8 cellular contexts compared by ENCODE assay signal in the genomic region with DNA sequence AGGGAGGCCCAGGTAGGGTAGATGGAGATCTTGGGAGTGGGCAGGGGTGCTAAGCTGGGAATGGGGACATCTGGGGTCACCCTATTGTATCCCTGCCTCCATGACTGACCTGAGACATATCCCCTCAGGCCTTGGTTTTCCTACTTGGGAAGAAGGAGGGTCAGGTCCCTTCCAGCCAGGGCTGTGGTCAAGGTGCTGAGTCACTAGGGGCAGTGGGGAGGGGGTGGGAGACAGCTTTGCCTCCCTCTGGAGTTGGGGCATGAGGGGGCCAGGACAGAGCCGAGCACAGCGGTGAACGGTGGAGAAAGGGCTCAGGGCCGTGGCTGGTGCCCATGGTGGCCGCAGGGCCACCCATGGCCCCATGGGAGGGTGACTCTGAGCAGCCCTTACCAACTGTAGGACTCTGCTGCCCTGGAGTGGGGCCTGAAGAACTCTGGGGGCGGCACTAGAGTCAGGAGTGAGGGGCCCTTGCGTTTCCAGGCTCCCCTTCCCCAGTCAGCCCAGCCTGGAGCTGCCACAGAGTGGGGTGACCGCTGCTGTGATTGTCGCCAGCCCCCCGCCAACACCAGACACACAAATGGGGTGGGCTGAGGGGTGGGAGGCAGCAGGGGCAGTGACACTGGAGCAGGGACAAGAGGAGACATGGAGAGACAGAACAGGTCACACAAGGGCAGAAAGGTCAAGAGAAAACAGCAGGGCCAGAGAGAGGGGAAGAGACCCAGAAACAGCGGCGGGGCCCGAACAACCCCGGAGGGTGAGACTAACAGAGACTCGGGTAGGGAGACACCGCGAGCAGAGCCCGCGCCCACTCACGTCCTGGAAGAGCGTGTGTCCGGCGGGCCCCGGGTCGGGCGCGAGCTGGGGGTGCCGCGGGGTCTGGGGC. TPM values are rescaled to one million over a fixed set of nuclear protein-coding genes. Genes with fewer than 3 reads are reported as not detected.
A peak's percentile ranks its signal among the peaks of the same experiment; 100 is the strongest.
DNase-seq lines count a peak whose midpoint lies in the region; ATAC-seq and TF ChIP-seq lines count a peak whose summit lies in the region.

No MANE protein-coding gene starts in this region.

- no peaks in the 10 kb centered on the region for H3K27me3 Mint-ChIP-seq in CD4-positive, alpha-beta memory T cell
- H3K27me3 Mint-ChIP-seq in progenitor cell of endocrine pancreas = peaks cover 3% of the 10 kb centered on the region

- POLR2A ChIA-PET in CD4-positive, alpha-beta memory T cell (lab: Charles Lee; ENCODE audit: partially characterized antibody) = interaction anchor here (0.5 to 3.4 kb wide), 3 partner anchors 10 to 230 kb away, joined by 3 to 25 read pairs (median 3); partner anchors contain the start of gene SNTA1

- H3K9me3 Mint-ChIP-seq in CD4-positive, alpha-beta memory T cell = no peaks in the 10 kb centered on the region
- H3K9me3 Mint-ChIP-seq in progenitor cell of endocrine pancreas (ENCODE audit: low read depth) = no peaks in the 10 kb centered on the region

- CTCF ChIA-PET in CD4-positive, alpha-beta memory T cell (lab: Charles Lee; ENCODE audit: partially characterized antibody) = no interaction called here

- in situ Hi-C loops in GM13976 (cut with MboI; ENCODE audit: low sequenced_read_pairs, unreplicated experiment) = no loop called here

- peaks cover 37% of the 10 kb centered on the region for H3K4me1 ChIP-seq in CD4-positive, alpha-beta memory T cell (ENCODE audit: insufficient read depth, low read length)
- no peaks in the 10 kb centered on the region for H3K4me1 ChIP-seq in foreskin keratinocyte

- H3K27ac Mint-ChIP-seq in CD4-positive, alpha-beta memory T cell = peak overlapping the region in 5 of 7 donors; percentile 75 to 90 (median 88)
- H3K27ac Mint-ChIP-seq in progenitor cell of endocrine pancreas = peak overlapping the region; percentile 71

- no peaks in the 10 kb centered on the region for H3K27me3 ChIP-seq in CD4-positive, alpha-beta memory T cell (ENCODE audit: insufficient read depth, low read length)
- H3K27me3 ChIP-seq in foreskin keratinocyte = no peaks in the 10 kb centered on the region

- H3K4me1 Mint-ChIP-seq in CD4-positive, alpha-beta memory T cell = peaks cover 18 to 63% (median 33%) of the 10 kb centered on the region in 4 donors
- peaks cover 29% of the 10 kb centered on the region for H3K4me1 Mint-ChIP-seq in progenitor cell of endocrine pancreas (ENCODE audit: low read depth)

- no peaks in the 10 kb centered on the region for H3K36me3 ChIP-seq in CD4-positive, alpha-beta memory T cell (ENCODE audit: insufficient read depth, low read length)

- H3K4me3 Mint-ChIP-seq in CD4-positive, alpha-beta memory T cell = peak overlapping the region; percentile 82 to 91 (median 89)
- H3K4me3 Mint-ChIP-seq in progenitor cell of endocrine pancreas (ENCODE audit: low read depth) = peak overlapping the region; percentile 87

- no peaks in the 10 kb centered on the region for H3K9me3 ChIP-seq in CD4-positive, alpha-beta memory T cell (ENCODE audit: control insufficient read depth in 1 of 2, low read length in 2 of 2)

- intact Hi-C loops in CD4-positive, alpha-beta memory T cell (cut with micrococcal nuclease) = no loop called here

- no peaks in the 10 kb centered on the region for H3K36me3 Mint-ChIP-seq in CD4-positive, alpha-beta memory T cell
- H3K36me3 Mint-ChIP-seq in progenitor cell of endocrine pancreas (ENCODE audit: insufficient read depth) = peaks cover 15% of the 10 kb centered on the region

- peak overlapping the region; percentile 22 to 49 for H3K4me3 ChIP-seq in CD4-positive, alpha-beta memory T cell (ENCODE audit: low read length in 2 of 2)
- H3K4me3 ChIP-seq in fibroblast of the aortic adventitia (ENCODE audit: low read depth, low read length) = peak overlapping the region; percentile 79

- H3K27ac ChIP-seq in CD4-positive, alpha-beta memory T cell (ENCODE audit: low read depth, low read length) = peak overlapping the region; percentile 43
- no peak overlapping the region for H3K27ac ChIP-seq in foreskin keratinocyte

- TF ChIP-seq CTCF in fibroblast of the aortic adventitia (IDR thresholded peaks at IDR 0.05; ENCODE audit: insufficient read depth, low read length) = no peak
- no peak for TF ChIP-seq CTCF in progenitor cell of endocrine pancreas (IDR thresholded peaks at IDR 0.05; ENCODE audit: unreplicated experiment)
- no peak for TF ChIP-seq CTCF in foreskin keratinocyte (conservative IDR thresholded peaks at IDR 0.05)
- no peak for TF ChIP-seq CTCF in GM13976 (IDR thresholded peaks at IDR 0.05; ENCODE audit: borderline replicate concordance, control extremely low read depth, extremely low read depth, insufficient read depth, missing control alignments)

- peak; percentile 16 for ATAC-seq in GM21515 (IDR thresholded peaks at IDR 0.05; ENCODE audit: unreplicated experiment)
- peak; percentile 59 for ATAC-seq in SK-N-SH treated with all-trans-retinoic acid at 6 μM for 48 hours
- ATAC-seq in foreskin keratinocyte = no peak

- no peak for DNase-seq in CD4-positive, alpha-beta memory T cell
- DNase-seq in fibroblast of the aortic adventitia (ENCODE audit: low read depth) (peak; percentile 28), progenitor cell of endocrine pancreas (ENCODE audit: low spot score, unreplicated experiment) (no peak), foreskin keratinocyte (no peak), GM13976 (ENCODE audit: low spot score) (no peak)
- DNase-seq in activated CD4-positive, alpha-beta T cell treated with anti-CD3 and anti-CD28 coated beads, Interleukin-2, amount 50 U/mL, for 1 hour = no peak

TF ChIP-seq in SK-N-SH treated with all-trans-retinoic acid at 6 μM for 48 hours, 23 proteins besides CTCF, POLR2A, EP300 and RAD21 (continues in another document):
- TF ChIP-seq, protein P1, sequence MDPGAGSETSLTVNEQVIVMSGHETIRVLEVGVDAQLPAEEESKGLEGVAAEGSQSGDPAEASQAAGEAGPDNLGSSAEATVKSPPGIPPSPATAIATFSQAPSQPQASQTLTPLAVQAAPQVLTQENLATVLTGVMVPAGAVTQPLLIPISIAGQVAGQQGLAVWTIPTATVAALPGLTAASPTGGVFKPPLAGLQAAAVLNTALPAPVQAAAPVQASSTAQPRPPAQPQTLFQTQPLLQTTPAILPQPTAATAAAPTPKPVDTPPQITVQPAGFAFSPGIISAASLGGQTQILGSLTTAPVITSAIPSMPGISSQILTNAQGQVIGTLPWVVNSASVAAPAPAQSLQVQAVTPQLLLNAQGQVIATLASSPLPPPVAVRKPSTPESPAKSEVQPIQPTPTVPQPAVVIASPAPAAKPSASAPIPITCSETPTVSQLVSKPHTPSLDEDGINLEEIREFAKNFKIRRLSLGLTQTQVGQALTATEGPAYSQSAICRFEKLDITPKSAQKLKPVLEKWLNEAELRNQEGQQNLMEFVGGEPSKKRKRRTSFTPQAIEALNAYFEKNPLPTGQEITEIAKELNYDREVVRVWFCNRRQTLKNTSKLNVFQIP (CRISPR knock-in tag; IDR thresholded peaks at IDR 0.05; ENCODE audit: borderline replicate concordance, low read depth) = no peak
- TF ChIP-seq ARNTL (CRISPR knock-in tag; IDR thresholded peaks at IDR 0.05; ENCODE audit: borderline replicate concordance, low read depth) = no peak
- no peak for TF ChIP-seq ZFP3 (CRISPR knock-in tag; IDR thresholded peaks at IDR 0.05)
- TF ChIP-seq ZFP30 (CRISPR knock-in tag; IDR thresholded peaks at IDR 0.05) = no peak
- TF ChIP-seq CSDC2 (CRISPR knock-in tag; IDR thresholded peaks at IDR 0.05) = no peak
- TF ChIP-seq CREB5 (CRISPR knock-in tag; IDR thresholded peaks at IDR 0.05; ENCODE audit: low read depth) = no peak

RNA-seq across cellular contexts. Expression of gene NECAB3, which starts 0.6 kb away (rescaled TPM):
- 10 to 100 TPM; 23.3 to 23.4 TPM for total RNA-seq in CD4-positive, alpha-beta memory T cell
- 1 to 10 TPM; 2.0 to 2.5 TPM for polyA plus RNA-seq in CD4-positive, alpha-beta memory T cell
- total RNA-seq in fibroblast of the aortic adventitia (ENCODE audit: low replicate concordance) (17.6 and 23.6 TPM in 2 replicates), progenitor cell of endocrine pancreas (68.3 and 74.6 TPM in 2 replicates), foreskin keratinocyte (6.3 and 7.3 TPM in 2 replicates)
- 5.1 and 5.9 TPM in 2 replicates for polyA plus RNA-seq in foreskin keratinocyte

RNA-seq across cellular contexts. Expression of gene ACTL10, which starts 6.9 kb away (rescaled TPM):
- 1 to 10 TPM; 5.5 to 6.0 TPM for total RNA-seq in CD4-positive, alpha-beta memory T cell
- polyA plus RNA-seq in CD4-positive, alpha-beta memory T cell = 1 to 10 TPM; 1.7 to 5.3 TPM
- 2.2 and 2.5 TPM in 2 replicates for total RNA-seq in fibroblast of the aortic adventitia (ENCODE audit: low replicate concordance)
- total RNA-seq in progenitor cell of endocrine pancreas = 0.36 and 0.38 TPM in 2 replicates
- 1.1 and 1.4 TPM in 2 replicates for total RNA-seq in foreskin keratinocyte
- 1.3 and 1.6 TPM in 2 replicates for polyA plus RNA-seq in foreskin keratinocyte

RNA-seq across cellular contexts. Expression of gene C20orf144, which starts 11.5 kb away (rescaled TPM):
- total RNA-seq in CD4-positive, alpha-beta memory T cell = under 1 TPM; 0.61 TPM
- polyA plus RNA-seq in CD4-positive, alpha-beta memory T cell = not detected
- 0.16 and 0.18 TPM in 2 replicates for total RNA-seq in fibroblast of the aortic adventitia (ENCODE audit: low replicate concordance)
- 0.27 TPM in 1 of 2 replicates, not detected in the other for total RNA-seq in progenitor cell of endocrine pancreas
- total RNA-seq in foreskin keratinocyte = 0.07 TPM in 1 of 2 replicates, not detected in the other
- polyA plus RNA-seq in foreskin keratinocyte = 0.03 TPM in 1 of 2 replicates, not detected in the other

RNA-seq across cellular contexts. Expression of gene E2F1, which starts 12.5 kb away (rescaled TPM):
- 1 to 10 TPM; 2.2 to 2.6 TPM for total RNA-seq in CD4-positive, alpha-beta memory T cell
- polyA plus RNA-seq in CD4-positive, alpha-beta memory T cell = under 1 TPM; 0.46 to 0.89 TPM
- total RNA-seq in fibroblast of the aortic adventitia (ENCODE audit: low replicate concordance) (0.74 and 23.7 TPM in 2 replicates), progenitor cell of endocrine pancreas (26.2 and 26.5 TPM in 2 replicates), foreskin keratinocyte (15.4 and 16.5 TPM in 2 replicates)
- 16.0 and 17.5 TPM in 2 replicates for polyA plus RNA-seq in foreskin keratinocyte

RNA-seq across cellular contexts. Expression of gene PXMP4, which starts 46.5 kb away (rescaled TPM):
- total RNA-seq in CD4-positive, alpha-beta memory T cell = 10 to 100 TPM; 15.7 to 16.3 TPM
- 10 to 100 TPM in 1 of 2 donors, 1 to 10 TPM in 1; 6.3 to 16.4 TPM for polyA plus RNA-seq in CD4-positive, alpha-beta memory T cell
- 2.7 and 7.6 TPM in 2 replicates for total RNA-seq in fibroblast of the aortic adventitia (ENCODE audit: low replicate concordance)
- total RNA-seq in progenitor cell of endocrine pancreas = 5.0 and 6.1 TPM in 2 replicates
- total RNA-seq in foreskin keratinocyte = 6.1 and 6.7 TPM in 2 replicates
- 5.9 and 6.2 TPM in 2 replicates for polyA plus RNA-seq in foreskin keratinocyte
